In the genomic region with DNA sequence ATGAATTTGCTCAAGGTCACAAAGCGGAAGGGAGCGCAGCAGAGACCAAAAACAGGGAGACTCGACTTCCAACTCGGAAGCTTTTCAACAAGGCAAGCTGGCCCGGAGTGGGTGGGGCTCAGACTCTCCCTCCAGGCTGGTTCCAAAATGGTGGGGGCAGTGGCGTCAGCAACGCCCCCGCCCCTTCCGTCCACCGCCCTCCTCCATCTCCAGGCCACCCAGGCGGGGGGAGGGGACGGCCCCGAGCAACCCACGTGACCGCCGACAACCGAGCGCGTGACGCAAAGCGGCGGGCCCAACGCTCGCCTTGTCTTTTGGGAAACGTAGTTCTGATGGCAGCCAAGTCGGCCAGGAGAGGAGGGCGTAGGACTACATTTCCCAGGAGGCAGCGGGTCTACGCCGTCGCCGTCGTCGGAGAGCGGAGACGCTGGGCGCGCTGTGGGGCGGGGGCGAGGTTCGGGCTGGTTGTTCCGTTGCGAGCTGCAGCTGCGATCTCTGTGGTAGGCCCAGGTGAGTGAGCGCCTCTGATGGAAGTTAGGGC, we compare ENCODE assay signal across 1 cellular context.
TF ChIP-seq lines count a peak whose summit lies in the region.

TSS of gene THRAP3 (plus strand) at position 448 of the 541 bp plus-strand sequence. CDS start 58,121 bp downstream, outside the sequence.

TF ChIP-seq in HepG2, 621 proteins besides CTCF, POLR2A, EP300 and RAD21 (continued from another document and continues in another):
- TF ChIP-seq MLX (CRISPR knock-in tag; IDR thresholded peaks at IDR 0.05): peak; percentile 89
- no peak for TF ChIP-seq ISX (CRISPR knock-in tag; conservative IDR thresholded peaks at IDR 0.05)
- 0 out of 2 replicates have a peak, but pooled peaks have one; percentile 75 for TF ChIP-seq MXD1 (CRISPR knock-in tag; IDR thresholded peaks at IDR 0.05)
- TF ChIP-seq YEATS2 (CRISPR knock-in tag; IDR thresholded peaks at IDR 0.05; ENCODE audit: borderline replicate concordance): peak; percentile 93
- TF ChIP-seq ZFP1 (CRISPR knock-in tag; IDR thresholded peaks at IDR 0.05): no peak; the same call in 1 of the 2 replicates
- TF ChIP-seq ZNF251 (CRISPR knock-in tag; IDR thresholded peaks at IDR 0.05): no peak
- TF ChIP-seq HCFC1 (IDR thresholded peaks at IDR 0.05; ENCODE audit: low read depth, low read length): peak; percentile 98
- TF ChIP-seq, protein P1, sequence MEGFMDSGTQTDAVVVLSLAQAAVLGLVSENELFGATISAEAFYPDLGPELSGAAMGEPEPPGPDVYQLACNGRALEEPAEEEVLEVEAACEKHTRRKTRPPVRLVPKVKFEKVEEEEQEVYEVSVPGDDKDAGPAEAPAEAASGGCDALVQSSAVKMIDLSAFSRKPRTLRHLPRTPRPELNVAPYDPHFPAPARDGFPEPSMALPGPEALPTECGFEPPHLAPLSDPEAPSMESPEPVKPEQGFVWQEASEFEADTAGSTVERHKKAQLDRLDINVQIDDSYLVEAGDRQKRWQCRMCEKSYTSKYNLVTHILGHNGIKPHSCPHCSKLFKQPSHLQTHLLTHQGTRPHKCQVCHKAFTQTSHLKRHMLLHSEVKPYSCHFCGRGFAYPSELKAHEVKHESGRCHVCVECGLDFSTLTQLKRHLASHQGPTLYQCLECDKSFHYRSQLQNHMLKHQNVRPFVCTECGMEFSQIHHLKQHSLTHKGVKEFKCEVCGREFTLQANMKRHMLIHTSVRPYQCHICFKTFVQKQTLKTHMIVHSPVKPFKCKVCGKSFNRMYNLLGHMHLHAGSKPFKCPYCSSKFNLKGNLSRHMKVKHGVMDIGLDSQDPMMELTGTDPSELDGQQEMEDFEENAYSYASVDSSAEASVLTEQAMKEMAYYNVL (CRISPR knock-in tag; IDR thresholded peaks at IDR 0.05; ENCODE audit: borderline replicate concordance): peak; percentile 71; the same call in 1 of the 2 replicates
- TF ChIP-seq KDM4B (CRISPR knock-in tag; IDR thresholded peaks at IDR 0.05): 0 out of 2 replicates have a peak, but pooled peaks have one; percentile 59
- TF ChIP-seq, protein P2, sequence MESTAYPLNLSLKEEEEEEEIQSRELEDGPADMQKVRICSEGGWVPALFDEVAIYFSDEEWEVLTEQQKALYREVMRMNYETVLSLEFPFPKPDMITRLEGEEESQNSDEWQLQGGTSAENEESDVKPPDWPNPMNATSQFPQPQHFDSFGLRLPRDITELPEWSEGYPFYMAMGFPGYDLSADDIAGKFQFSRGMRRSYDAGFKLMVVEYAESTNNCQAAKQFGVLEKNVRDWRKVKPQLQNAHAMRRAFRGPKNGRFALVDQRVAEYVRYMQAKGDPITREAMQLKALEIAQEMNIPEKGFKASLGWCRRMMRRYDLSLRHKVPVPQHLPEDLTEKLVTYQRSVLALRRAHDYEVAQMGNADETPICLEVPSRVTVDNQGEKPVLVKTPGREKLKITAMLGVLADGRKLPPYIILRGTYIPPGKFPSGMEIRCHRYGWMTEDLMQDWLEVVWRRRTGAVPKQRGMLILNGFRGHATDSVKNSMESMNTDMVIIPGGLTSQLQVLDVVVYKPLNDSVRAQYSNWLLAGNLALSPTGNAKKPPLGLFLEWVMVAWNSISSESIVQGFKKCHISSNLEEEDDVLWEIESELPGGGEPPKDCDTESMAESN (CRISPR knock-in tag; conservative IDR thresholded peaks at IDR 0.05): peak; percentile 73
- TF ChIP-seq TMF1 (CRISPR knock-in tag; IDR thresholded peaks at IDR 0.05; ENCODE audit: low read depth): peak; percentile 74; the same call in 1 of the 2 replicates
- peak; percentile 82 for TF ChIP-seq SALL1 (CRISPR knock-in tag; IDR thresholded peaks at IDR 0.05)
- TF ChIP-seq GABPB1 (CRISPR knock-in tag; IDR thresholded peaks at IDR 0.05): peak; percentile 94
- TF ChIP-seq, protein P3, sequence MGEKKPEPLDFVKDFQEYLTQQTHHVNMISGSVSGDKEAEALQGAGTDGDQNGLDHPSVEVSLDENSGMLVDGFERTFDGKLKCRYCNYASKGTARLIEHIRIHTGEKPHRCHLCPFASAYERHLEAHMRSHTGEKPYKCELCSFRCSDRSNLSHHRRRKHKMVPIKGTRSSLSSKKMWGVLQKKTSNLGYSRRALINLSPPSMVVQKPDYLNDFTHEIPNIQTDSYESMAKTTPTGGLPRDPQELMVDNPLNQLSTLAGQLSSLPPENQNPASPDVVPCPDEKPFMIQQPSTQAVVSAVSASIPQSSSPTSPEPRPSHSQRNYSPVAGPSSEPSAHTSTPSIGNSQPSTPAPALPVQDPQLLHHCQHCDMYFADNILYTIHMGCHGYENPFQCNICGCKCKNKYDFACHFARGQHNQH (CRISPR knock-in tag; IDR thresholded peaks at IDR 0.05): peak; percentile 68
- TF ChIP-seq POGZ (CRISPR knock-in tag; IDR thresholded peaks at IDR 0.05): peak; percentile 88
- TF ChIP-seq PRDM15 (CRISPR knock-in tag; IDR thresholded peaks at IDR 0.05): no peak
- TF ChIP-seq ARID2 (CRISPR knock-in tag; IDR thresholded peaks at IDR 0.05; ENCODE audit: borderline replicate concordance): peak; percentile 98; the same call in 1 of the 2 replicates
- TF ChIP-seq CHD2 (IDR thresholded peaks at IDR 0.05; ENCODE audit: low read depth, low read length): peak; percentile 48; the same call in 1 of the 2 replicates
- TF ChIP-seq ZNF263 (CRISPR knock-in tag; IDR thresholded peaks at IDR 0.05): peak; percentile 11; the same call in 1 of the 2 replicates
- TF ChIP-seq, protein P4, sequence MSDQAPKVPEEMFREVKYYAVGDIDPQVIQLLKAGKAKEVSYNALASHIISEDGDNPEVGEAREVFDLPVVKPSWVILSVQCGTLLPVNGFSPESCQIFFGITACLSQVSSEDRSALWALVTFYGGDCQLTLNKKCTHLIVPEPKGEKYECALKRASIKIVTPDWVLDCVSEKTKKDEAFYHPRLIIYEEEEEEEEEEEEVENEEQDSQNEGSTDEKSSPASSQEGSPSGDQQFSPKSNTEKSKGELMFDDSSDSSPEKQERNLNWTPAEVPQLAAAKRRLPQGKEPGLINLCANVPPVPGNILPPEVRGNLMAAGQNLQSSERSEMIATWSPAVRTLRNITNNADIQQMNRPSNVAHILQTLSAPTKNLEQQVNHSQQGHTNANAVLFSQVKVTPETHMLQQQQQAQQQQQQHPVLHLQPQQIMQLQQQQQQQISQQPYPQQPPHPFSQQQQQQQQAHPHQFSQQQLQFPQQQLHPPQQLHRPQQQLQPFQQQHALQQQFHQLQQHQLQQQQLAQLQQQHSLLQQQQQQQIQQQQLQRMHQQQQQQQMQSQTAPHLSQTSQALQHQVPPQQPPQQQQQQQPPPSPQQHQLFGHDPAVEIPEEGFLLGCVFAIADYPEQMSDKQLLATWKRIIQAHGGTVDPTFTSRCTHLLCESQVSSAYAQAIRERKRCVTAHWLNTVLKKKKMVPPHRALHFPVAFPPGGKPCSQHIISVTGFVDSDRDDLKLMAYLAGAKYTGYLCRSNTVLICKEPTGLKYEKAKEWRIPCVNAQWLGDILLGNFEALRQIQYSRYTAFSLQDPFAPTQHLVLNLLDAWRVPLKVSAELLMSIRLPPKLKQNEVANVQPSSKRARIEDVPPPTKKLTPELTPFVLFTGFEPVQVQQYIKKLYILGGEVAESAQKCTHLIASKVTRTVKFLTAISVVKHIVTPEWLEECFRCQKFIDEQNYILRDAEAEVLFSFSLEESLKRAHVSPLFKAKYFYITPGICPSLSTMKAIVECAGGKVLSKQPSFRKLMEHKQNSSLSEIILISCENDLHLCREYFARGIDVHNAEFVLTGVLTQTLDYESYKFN (CRISPR knock-in tag; conservative IDR thresholded peaks at IDR 0.05): peak; percentile 67
- peak; percentile 86; the same call in 1 of the 2 replicates for TF ChIP-seq NFKB2 (CRISPR knock-in tag; IDR thresholded peaks at IDR 0.05; ENCODE audit: borderline replicate concordance)
- TF ChIP-seq SPEN (CRISPR knock-in tag; IDR thresholded peaks at IDR 0.05; ENCODE audit: low read depth): peak; percentile 95
- 0 out of 2 replicates have a peak, but pooled peaks have one; percentile 3 for TF ChIP-seq ZNF629 (CRISPR knock-in tag; conservative IDR thresholded peaks at IDR 0.05)
- no peak for TF ChIP-seq MEF2D (CRISPR knock-in tag; IDR thresholded peaks at IDR 0.05)
- TF ChIP-seq ZNF281 (CRISPR knock-in tag; IDR thresholded peaks at IDR 0.05; ENCODE audit: borderline replicate concordance): peak; percentile 99
- TF ChIP-seq ZNF34 (CRISPR knock-in tag; IDR thresholded peaks at IDR 0.05; ENCODE audit: borderline replicate concordance): 0 out of 2 replicates have a peak, but pooled peaks have one; percentile 9
- TF ChIP-seq SNAPC2 (CRISPR knock-in tag; IDR thresholded peaks at IDR 0.05): peak; percentile 66; the same call in 1 of the 2 replicates
- peak; percentile 48; the same call in 1 of the 2 replicates for TF ChIP-seq CEBPB (IDR thresholded peaks at IDR 0.05; ENCODE audit: borderline replicate concordance, low read depth, low read length)
- no peak for TF ChIP-seq AKAP8 (CRISPR knock-in tag; IDR thresholded peaks at IDR 0.05)
- TF ChIP-seq WIZ (CRISPR knock-in tag; IDR thresholded peaks at IDR 0.05): no peak
- no peak for TF ChIP-seq JDP2 (CRISPR knock-in tag; IDR thresholded peaks at IDR 0.05; ENCODE audit: borderline replicate concordance)
- TF ChIP-seq, protein P5, sequence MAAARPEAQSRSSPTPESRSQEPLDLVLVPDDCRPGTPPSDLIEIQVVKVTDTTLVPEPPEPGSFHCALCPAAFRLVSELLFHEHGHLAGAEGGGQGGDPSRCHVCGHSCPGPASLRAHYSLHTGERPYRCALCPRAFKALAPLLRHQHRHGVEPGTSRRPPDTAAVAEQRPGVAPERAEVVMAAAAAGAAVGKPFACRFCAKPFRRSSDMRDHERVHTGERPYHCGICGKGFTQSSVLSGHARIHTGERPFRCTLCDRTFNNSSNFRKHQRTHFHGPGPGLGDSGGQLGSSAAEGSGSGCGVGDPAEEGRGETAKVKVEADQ (CRISPR knock-in tag; IDR thresholded peaks at IDR 0.05; ENCODE audit: borderline replicate concordance): peak; percentile 83
- TF ChIP-seq BHLHE40 (IDR thresholded peaks at IDR 0.05; ENCODE audit: low read length): peak; percentile 77
- no peak for TF ChIP-seq SATB2 (CRISPR knock-in tag; IDR thresholded peaks at IDR 0.05)
- TF ChIP-seq KMT2B (CRISPR knock-in tag; IDR thresholded peaks at IDR 0.05): peak; percentile 88
- TF ChIP-seq MTA1 (CRISPR knock-in tag; IDR thresholded peaks at IDR 0.05; ENCODE audit: borderline replicate concordance): 0 out of 2 replicates have a peak, but pooled peaks have one; percentile 11
- peak; percentile 88; the same call in 1 of the 2 replicates for TF ChIP-seq ZNF747 (CRISPR knock-in tag; IDR thresholded peaks at IDR 0.05; ENCODE audit: borderline replicate concordance)
- TF ChIP-seq NFKBIZ (CRISPR knock-in tag; IDR thresholded peaks at IDR 0.05): peak; percentile 58; the same call in 1 of the 2 replicates
- peak; percentile 59; the same call in 1 of the 2 replicates for TF ChIP-seq TOPORS (CRISPR knock-in tag; IDR thresholded peaks at IDR 0.05)
